ENCODE assay signal across 13 cellular contexts in genomic region chr1:172145656-172146055, GRCh38.
DNase-seq lines count a peak whose midpoint lies in the region; ATAC-seq and TF ChIP-seq lines count a peak whose summit lies in the region.
"Had no signal": no experiment of that assay in that cellular context is flagged by ENCODE, and none has a peak within 500 bp of the region (broad histone marks: within the 10 kb centered on the region; RNA-seq: fewer than 3 reads in every experiment).

No MANE protein-coding gene starts in this region.

- TF ChIP-seq POLR2A in Peyer's patch (IDR thresholded peaks at IDR 0.05): no peak

- H3K4me3 ChIP-seq in Peyer's patch (no peak overlapping the region), mesodermal cell (ENCODE audit: extremely low read depth, insufficient read depth, low read length, poor library complexity, severe bottlenecking) (no peak overlapping the region)

- ATAC-seq in stimulated activated naive B cell treated with anti-CD40 and anti-IgM and Interleukin-4, amounts not matched to agents 10 μg/mL and 1 μg/mL and 100 μg/mL, for 72 hours (replicated peaks): no peak
- ATAC-seq: T-cell had no signal

- DNase-seq in Peyer's patch (no peak), T1000 (lab: John Stamatoyannopoulos, UW) (no peak), DMS153 (lab: John Stamatoyannopoulos, UW) (no peak), NCI-H345 treated with DMSO at 0.1 percent for 48 hours (lab: John Stamatoyannopoulos, UW; ENCODE audit: unreplicated experiment) (no peak), MV-4-11 (lab: John Stamatoyannopoulos, UW) (no peak)
- no peak for DNase-seq in stimulated activated naive B cell treated with anti-CD40 and anti-IgM and Interleukin-4, amounts not matched to agents 10 μg/mL and 1 μg/mL and 100 μg/mL, for 72 hours
- DNase-seq: NCI-H524 treated with DMSO at 0.1 percent for 48 hours; stimulated activated CD4-positive, alpha-beta T cell treated with anti-CD3 and anti-CD28 coated beads, Interleukin-12 subunit alpha, Interleukin-12 subunit beta, amount 100 ng/mL, for 4 hours; stimulated activated naive CD4-positive, alpha-beta T cell; T-cell had no signal

- 63 to 100% methylated on average over 2 to 4 of the region's 6 CpGs for WGBS in mesodermal cell (ENCODE audit: insufficient coverage in 2 of 2), 2 experiments

- H3K9me3 Mint-ChIP-seq in brain: no peaks in the 10 kb centered on the region
- H3K9me3 Mint-ChIP-seq in stimulated activated naive B cell treated with anti-CD40 and anti-IgM and Interleukin-4, amounts not matched to agents 10 μg/mL and 1 μg/mL and 100 μg/mL, for 72 hours: no peaks in the 10 kb centered on the region
- H3K9me3 Mint-ChIP-seq: dendritic cell treated with granulocyte-macrophage colony-stimulating factor and Interleukin-4, amounts not matched to agents 40 ng/mL and 50 ng/mL, for 4 days; T-cell had no signal

- TF ChIP-seq CTCF in Peyer's patch (IDR thresholded peaks at IDR 0.05): no peak
- no peak for TF ChIP-seq CTCF in brain (conservative IDR thresholded peaks at IDR 0.05)

- peaks cover 62% of the 10 kb centered on the region for H3K4me1 Mint-ChIP-seq in brain
- H3K4me1 Mint-ChIP-seq in stimulated activated naive B cell treated with anti-CD40 and anti-IgM and Interleukin-4, amounts not matched to agents 10 μg/mL and 1 μg/mL and 100 μg/mL, for 72 hours: peaks cover 6 to 10% of the 10 kb centered on the region in 2 donors

- H3K9me3 ChIP-seq in Peyer's patch (no peaks in the 10 kb centered on the region), mesodermal cell (ENCODE audit: control insufficient read depth, low read length) (no peaks in the 10 kb centered on the region)

- no peaks in the 10 kb centered on the region for H3K27me3 ChIP-seq in Peyer's patch

- peaks cover 4% of the 10 kb centered on the region for H3K27me3 Mint-ChIP-seq in brain
- no peaks in the 10 kb centered on the region for H3K27me3 Mint-ChIP-seq in stimulated activated naive B cell treated with anti-CD40 and anti-IgM and Interleukin-4, amounts not matched to agents 10 μg/mL and 1 μg/mL and 100 μg/mL, for 72 hours
- H3K27me3 Mint-ChIP-seq: dendritic cell treated with granulocyte-macrophage colony-stimulating factor and Interleukin-4, amounts not matched to agents 40 ng/mL and 50 ng/mL, for 4 days; T-cell had no signal

- H3K36me3 Mint-ChIP-seq in brain: peaks cover 29% of the 10 kb centered on the region
- H3K36me3 Mint-ChIP-seq in stimulated activated naive B cell treated with anti-CD40 and anti-IgM and Interleukin-4, amounts not matched to agents 10 μg/mL and 1 μg/mL and 100 μg/mL, for 72 hours: no peaks in the 10 kb centered on the region
- H3K36me3 Mint-ChIP-seq: T-cell had no signal

- peak overlapping the region in 3 of 5 experiments; percentile 82 to 94 (median 92) for H3K4me3 Mint-ChIP-seq in brain
- H3K4me3 Mint-ChIP-seq in stimulated activated naive B cell treated with anti-CD40 and anti-IgM and Interleukin-4, amounts not matched to agents 10 μg/mL and 1 μg/mL and 100 μg/mL, for 72 hours: no peak overlapping the region
- H3K4me3 Mint-ChIP-seq: dendritic cell treated with granulocyte-macrophage colony-stimulating factor and Interleukin-4, amounts not matched to agents 40 ng/mL and 50 ng/mL, for 4 days; T-cell had no signal

- H3K36me3 ChIP-seq in Peyer's patch: no peaks in the 10 kb centered on the region
- no peaks in the 10 kb centered on the region for H3K36me3 ChIP-seq in mesodermal cell (ENCODE audit: control insufficient read depth, insufficient read depth, low read length)

- H3K27ac Mint-ChIP-seq in brain: peak overlapping the region in 4 of 5 experiments; percentile 10 to 97 (median 90)
- H3K27ac Mint-ChIP-seq in stimulated activated naive B cell treated with anti-CD40 and anti-IgM and Interleukin-4, amounts not matched to agents 10 μg/mL and 1 μg/mL and 100 μg/mL, for 72 hours: peak overlapping the region; percentile 14
- H3K27ac Mint-ChIP-seq: dendritic cell treated with granulocyte-macrophage colony-stimulating factor and Interleukin-4, amounts not matched to agents 40 ng/mL and 50 ng/mL, for 4 days; T-cell had no signal

- H3K4me1 ChIP-seq in Peyer's patch (no peaks in the 10 kb centered on the region), mesodermal cell (ENCODE audit: control insufficient read depth, insufficient read depth, low read length, poor library complexity, severe bottlenecking) (peaks cover 55% of the 10 kb centered on the region)

- H3K27ac ChIP-seq in Peyer's patch (peak overlapping the region; percentile 12 to 87 (median 58)), mesodermal cell (ENCODE audit: low read depth, low read length, severe bottlenecking) (peak overlapping the region; percentile 85)

Comparison
In these comparisons a context has a peak if more than half of its experiments do, and no peak if none do; other contexts are left out.
1. H3K4me3 Mint-ChIP-seq: peak in brain (3 of 5); none in stimulated activated naive B cell treated with anti-CD40 and anti-IgM and Interleukin-4, amounts not matched to agents 10 μg/mL and 1 μg/mL and 100 μg/mL, for 72 hours (0 of 2).